In the genomic region with DNA sequence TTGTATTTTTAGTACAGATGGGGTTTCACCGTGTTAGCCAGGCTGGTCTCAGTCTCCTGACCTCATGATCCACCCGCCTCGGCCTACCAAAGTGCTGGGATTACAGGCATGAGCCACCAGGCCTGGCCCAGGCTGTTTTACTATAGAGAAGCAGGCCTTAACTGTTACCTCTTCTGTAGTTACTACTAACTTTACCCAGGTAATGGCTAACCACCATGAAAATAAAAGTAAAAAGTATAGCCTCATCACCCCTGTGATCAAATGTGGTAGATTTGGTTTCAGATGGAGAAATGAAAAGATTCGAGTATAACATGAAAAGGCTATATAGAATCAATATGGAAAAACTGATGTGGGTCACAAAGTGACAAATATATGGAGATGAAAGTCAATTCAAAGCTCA, we compare ENCODE assay signal across 7 cellular contexts.
"Had no signal": no experiment of that assay in that cellular context is flagged by ENCODE, and none has a peak within 500 bp of the region (broad histone marks: within the 10 kb centered on the region; RNA-seq: fewer than 3 reads in every experiment).

No MANE protein-coding gene starts in this region.

- H3K27ac Mint-ChIP-seq: GM23338, H9 had no signal

- DNase-seq: H9, HCEC 1CT, IMR-90 had no signal

- H3K4me3 Mint-ChIP-seq: GM23338, H9 had no signal

- H3K9me3 Mint-ChIP-seq: GM23338, H9 had no signal

- FAIRE-seq: H1, H54, HTR-8/SVneo had no signal

- ATAC-seq: GM23338 had no signal
